Comparison of ENCODE assay signal across 8 cellular contexts in genomic region chrX:52990011-52990631, GRCh38. TPM values are rescaled to one million over a fixed set of nuclear protein-coding genes. Genes with fewer than 3 reads are reported as not detected.
DNase-seq lines count a peak whose midpoint lies in the region; ATAC-seq and TF ChIP-seq lines count a peak whose summit lies in the region.
"Not testable (repeated sequence)": the region's sequence is repeated elsewhere in the genome, so short reads cannot be mapped to it uniquely, and the experiment has no call there.

No MANE protein-coding gene starts in this region.

- not testable (repeated sequence) for BruUV-seq in Caco-2 (replicated peaks; lab: Mats Ljungman, UMichigan)

- TF ChIP-seq CTCF in Caco-2 (IDR thresholded peaks at IDR 0.05; ENCODE audit: insufficient read depth in 1 of 2, low read depth in 1 of 2, low read length in 1 of 2, severe bottlenecking in 1 of 2, unreplicated experiment in 1 of 2): peak; percentile 41 to 59
- TF ChIP-seq CTCF in lung (IDR thresholded peaks at IDR 0.05; ENCODE audit: control extremely low read depth, extremely low read depth): peak; percentile 25

- H3K9me3 ChIP-seq in Caco-2; effector memory CD4-positive, alpha-beta T cell (ENCODE audit: control insufficient read depth, low read length); lung (ENCODE audit: control insufficient read depth in 2 of 2, insufficient read depth in 1 of 2, low read length in 1 of 2): not testable (repeated sequence)

- not testable (repeated sequence) for H3K9me3 Mint-ChIP-seq in Caco-2 (ENCODE audit: unreplicated experiment)

- intact Hi-C loops in Caco-2 (cut with micrococcal nuclease; ENCODE audit: unreplicated experiment): not testable (repeated sequence)

- not testable (repeated sequence) for H3K27me3 ChIP-seq in Caco-2 (replicated peaks; ENCODE audit: control insufficient read depth, insufficient read depth, low read length); effector memory CD4-positive, alpha-beta T cell (replicated peaks; ENCODE audit: control insufficient read depth, insufficient read depth, low read length, poor library complexity, severe bottlenecking); lung (ENCODE audit: control insufficient read depth, insufficient read depth)

- POLR2A ChIA-PET in Caco-2 (lab: Charles Lee): not testable (repeated sequence)

- CTCF ChIA-PET in Caco-2 (lab: Charles Lee): interaction anchor here (0.9 to 2.0 kb wide), 5 partner anchors 9 to 67 kb away, joined by 4 to 8 read pairs (median 5); no protein-coding TSS in a partner anchor

- H3K4me3 ChIP-seq in Caco-2 (ENCODE audit: low read depth, low read length); effector memory CD4-positive, alpha-beta T cell (ENCODE audit: insufficient read depth, low read depth, low read length, poor library complexity, severe bottlenecking); lung: not testable (repeated sequence)

- WGBS in lung, 2 donors: 32 to 33% methylated on average over 6 to 7 of the region's 7 CpGs

- H3K4me1 ChIP-seq in Caco-2: peaks cover 11% of the 10 kb centered on the region
- not testable (repeated sequence) for H3K4me1 ChIP-seq in effector memory CD4-positive, alpha-beta T cell (ENCODE audit: control insufficient read depth, insufficient read depth, low read length, poor library complexity, severe bottlenecking); lung (ENCODE audit: control insufficient read depth in 2 of 2, insufficient read depth in 2 of 2, low read length in 2 of 2)

- peak overlapping the region; percentile 86 for H3K27ac Mint-ChIP-seq in Caco-2 (ENCODE audit: unreplicated experiment)

- ATAC-seq in GM19463 (IDR thresholded peaks at IDR 0.05; ENCODE audit: unreplicated experiment): peak; percentile 91
- ATAC-seq in HG03520 (IDR thresholded peaks at IDR 0.05; ENCODE audit: unreplicated experiment): peak; percentile 90
- ATAC-seq in lung (ENCODE audit: insufficient read depth, low FRiP score): not testable (repeated sequence)

- peak; percentile 78 to 79 for DNase-seq in Caco-2
- peak; percentile 70 for DNase-seq in OCI-M1 (lab: John Stamatoyannopoulos, UW)
- DNase-seq in activated CD8-positive, alpha-beta memory T cell treated with anti-CD3 and anti-CD28 coated beads for 4 hours (ENCODE audit: low read depth in 2 of 2): peak; percentile 20 to 27
- peak; percentile 8 to 29 (median 24) for DNase-seq in effector memory CD4-positive, alpha-beta T cell
- peak; percentile 51 for DNase-seq in lung (ENCODE audit: low spot score)
- DNase-seq in stimulated activated CD8-positive, alpha-beta memory T cell treated with anti-CD3 and anti-CD28 coated beads, Interleukin-12 subunit alpha, Interleukin-12 subunit beta, amount 100 ng/mL, for 1 hour (ENCODE audit: low read depth): peak; percentile 19

- H3K36me3 Mint-ChIP-seq in Caco-2 (ENCODE audit: insufficient read depth, unreplicated experiment): not testable (repeated sequence)

- not testable (repeated sequence) for H3K36me3 ChIP-seq in Caco-2 (ENCODE audit: control insufficient read depth, insufficient read depth, low read length); effector memory CD4-positive, alpha-beta T cell (ENCODE audit: control insufficient read depth, insufficient read depth, low read length); lung (ENCODE audit: control insufficient read depth in 2 of 2, insufficient read depth in 2 of 2, low read length in 2 of 2)

- H3K27me3 Mint-ChIP-seq in Caco-2 (ENCODE audit: insufficient read depth, unreplicated experiment): not testable (repeated sequence)

- H3K4me1 Mint-ChIP-seq in Caco-2 (ENCODE audit: low read depth, unreplicated experiment): peaks cover 15% of the 10 kb centered on the region

- H3K4me3 Mint-ChIP-seq in Caco-2 (ENCODE audit: unreplicated experiment): peak overlapping the region; percentile 37

- not testable (repeated sequence) for H3K27ac ChIP-seq in effector memory CD4-positive, alpha-beta T cell (ENCODE audit: insufficient read depth, low read length, poor library complexity, severe bottlenecking)
- H3K27ac ChIP-seq in lung (ENCODE audit: low read depth in 1 of 2, low read length in 1 of 2): peak overlapping the region in 1 of 2 donors; percentile 17

RNA-seq across cellular contexts. Expression of gene FAM156A, which starts 31.8 kb away (rescaled TPM):
- total RNA-seq in Caco-2 (2022): 33.9 and 37.0 TPM in 2 replicates
- total RNA-seq in lung: 10 to 100 TPM; 18.9 to 21.4 TPM
- 10 to 100 TPM; 14.0 to 16.1 TPM for polyA plus RNA-seq in lung

RNA-seq across cellular contexts. Expression of gene GPR173, which starts 58.5 kb away (rescaled TPM):
- total RNA-seq in Caco-2 (2022): 0.18 and 0.26 TPM in 2 replicates
- total RNA-seq in lung: 1 to 10 TPM; 3.1 to 4.6 TPM
- under 1 TPM; 0.94 to 0.96 TPM for polyA plus RNA-seq in lung

Comparison
In these comparisons a context has a peak if more than half of its experiments do, and no peak if none do; other contexts are left out.
1. DNase-seq: peak in every context shown above with its lines; median percentile 78 in Caco-2; 70 in OCI-M1; 51 in lung; 24 in effector memory CD4-positive, alpha-beta T cell; 24 in activated CD8-positive, alpha-beta memory T cell treated with anti-CD3 and anti-CD28 coated beads for 4 hours; 19 in stimulated activated CD8-positive, alpha-beta memory T cell treated with anti-CD3 and anti-CD28 coated beads, Interleukin-12 subunit alpha, Interleukin-12 subunit beta, amount 100 ng/mL, for 1 hour.